8 cellular contexts compared by ENCODE assay signal in the genomic region with DNA sequence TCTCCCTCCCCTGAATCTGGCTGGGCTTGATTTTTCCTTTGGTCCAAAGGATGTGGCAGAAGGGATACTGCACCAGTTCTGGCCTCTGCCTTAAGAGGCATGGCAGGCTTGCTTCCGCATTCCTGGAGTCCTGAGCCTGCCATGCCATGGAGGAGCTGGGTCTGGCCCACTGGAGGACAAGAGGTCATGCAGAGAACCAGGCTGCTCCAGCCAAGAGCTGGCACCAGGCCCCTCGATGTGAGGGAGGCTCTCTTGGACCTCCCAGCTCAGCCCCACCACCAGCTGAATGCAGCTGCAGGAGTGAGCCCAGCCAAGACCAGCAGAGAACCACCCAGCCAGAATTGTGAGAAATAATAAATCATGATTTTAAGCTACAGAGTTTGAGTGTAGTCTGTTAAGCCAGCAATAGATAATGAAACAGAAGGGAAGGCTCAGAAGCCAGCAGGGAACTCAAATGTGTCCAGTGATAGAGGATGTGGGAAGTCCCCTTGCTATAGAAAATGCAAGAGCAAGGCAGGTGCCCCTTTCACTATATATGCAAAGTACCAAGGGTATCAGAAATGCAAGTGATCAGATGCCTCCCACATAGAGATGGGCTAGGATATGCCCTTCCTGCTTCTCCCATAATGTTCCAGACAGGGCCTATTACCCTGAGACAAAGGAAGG.
DNase-seq lines count a peak whose midpoint lies in the region; ATAC-seq, FAIRE-seq and TF ChIP-seq lines count a peak whose summit lies in the region.
"Had no signal": no experiment of that assay in that cellular context is flagged by ENCODE, and none has a peak within 500 bp of the region (broad histone marks: within the 10 kb centered on the region; RNA-seq: fewer than 3 reads in every experiment).

No MANE protein-coding gene starts in this region.

- no peak overlapping the region for H3K4me3 ChIP-seq in A673 (ENCODE audit: low read depth, low read length, poor library complexity, severe bottlenecking)

- H3K4me3 Mint-ChIP-seq in naive B cell: peak overlapping the region in 6 of 8 donors; percentile 6 to 79 (median 47)

- DNase-seq in GM18507 (ENCODE audit: extremely low spot score, insufficient read length, low read depth) (no peak), RWPE1 (ENCODE audit: low spot score) (no peak), naive B cell (peak; percentile 35), NCI-H2107 (lab: John Stamatoyannopoulos, UW) (no peak), A673 (ENCODE audit: low spot score) (no peak)
- DNase-seq: NCI-H2081 had no signal

- BruUV-seq in A673 (replicated peaks; lab: Mats Ljungman, UMichigan): no TSS peak

- TF ChIP-seq POLR2A in GM18505 (IDR thresholded peaks at IDR 0.05; ENCODE audit: borderline replicate concordance, extremely low read depth, insufficient read depth, insufficient read length): no peak

- POLR2A ChIA-PET in RWPE1 (lab: Yijun Ruan, JAX; ENCODE audit: low non-redundant PET): no interaction called here
- POLR2A ChIA-PET in A673 (lab: Charles Lee; ENCODE audit: low non-redundant PET): no interaction called here

- no peaks in the 10 kb centered on the region for H3K36me3 ChIP-seq in A673 (ENCODE audit: insufficient read depth, low read length, poor library complexity, severe bottlenecking)

- H3K27me3 Mint-ChIP-seq in naive B cell: no peaks in the 10 kb centered on the region

- CTCF ChIA-PET in RWPE1 (lab: Yijun Ruan, JAX) (interaction anchor here (0.7 to 1.0 kb wide), 2 partner anchors 12 to 14 kb away, joined by 3 to 6 read pairs; no protein-coding TSS in a partner anchor), A673 (lab: Charles Lee) (no interaction called here)

- FAIRE-seq in GM18507 (lab: Jason Lieb, UNC): peak; percentile 83

- H3K27ac Mint-ChIP-seq in naive B cell: peak overlapping the region in 5 of 6 donors; percentile 46 to 94 (median 63)

- H3K36me3 Mint-ChIP-seq in naive B cell: no peaks in the 10 kb centered on the region

- TF ChIP-seq CTCF in RWPE1 (conservative IDR thresholded peaks at IDR 0.05; ENCODE audit: low read depth) (no peak), A673 (conservative IDR thresholded peaks at IDR 0.05; ENCODE audit: low read depth, low read length) (no peak)

- H3K9me3 Mint-ChIP-seq in naive B cell: no peaks in the 10 kb centered on the region

- H3K9me3 ChIP-seq in A673 (ENCODE audit: low read depth, low read length, poor library complexity, severe bottlenecking): no peaks in the 10 kb centered on the region

- intact Hi-C loops in A673 (cut with micrococcal nuclease; ENCODE audit: unreplicated experiment): no loop called here

- ATAC-seq in GM21717 (IDR thresholded peaks at IDR 0.05; ENCODE audit: unreplicated experiment) (peak; percentile 55), naive B cell (ENCODE audit: low read depth in 2 of 2) (peak; percentile 77 to 86), GM18505 (IDR thresholded peaks at IDR 0.05; ENCODE audit: unreplicated experiment) (no peak)

- H3K4me1 Mint-ChIP-seq in naive B cell: peaks cover 47 to 63% (median 59%) of the 10 kb centered on the region in 3 donors

- H3K27ac ChIP-seq in RWPE1 (peak overlapping the region; percentile 63), A673 (ENCODE audit: low read depth, low read length, poor library complexity, severe bottlenecking) (no peak overlapping the region)

- no peaks in the 10 kb centered on the region for H3K4me1 ChIP-seq in A673 (ENCODE audit: insufficient read depth, low read length, poor library complexity, severe bottlenecking)

- no peaks in the 10 kb centered on the region for H3K27me3 ChIP-seq in A673 (replicated peaks; ENCODE audit: insufficient read depth, low read depth, low read length, poor library complexity)
